1 cellular context compared by ENCODE assay signal in genomic region chr12:133057446-133057845, GRCh38.
TF ChIP-seq lines count a peak whose summit lies in the region.

No MANE protein-coding gene starts in this region.

TF ChIP-seq in GM23338, 12 proteins besides CTCF, POLR2A, EP300 and RAD21 (continued from another document):
- TF ChIP-seq NANOG (IDR thresholded peaks at IDR 0.05; ENCODE audit: borderline replicate concordance) (no peak), EZH2 (IDR thresholded peaks at IDR 0.05; ENCODE audit: low read depth, unreplicated experiment) (no peak)
